30 cellular contexts compared by ENCODE assay signal in the genomic region with DNA sequence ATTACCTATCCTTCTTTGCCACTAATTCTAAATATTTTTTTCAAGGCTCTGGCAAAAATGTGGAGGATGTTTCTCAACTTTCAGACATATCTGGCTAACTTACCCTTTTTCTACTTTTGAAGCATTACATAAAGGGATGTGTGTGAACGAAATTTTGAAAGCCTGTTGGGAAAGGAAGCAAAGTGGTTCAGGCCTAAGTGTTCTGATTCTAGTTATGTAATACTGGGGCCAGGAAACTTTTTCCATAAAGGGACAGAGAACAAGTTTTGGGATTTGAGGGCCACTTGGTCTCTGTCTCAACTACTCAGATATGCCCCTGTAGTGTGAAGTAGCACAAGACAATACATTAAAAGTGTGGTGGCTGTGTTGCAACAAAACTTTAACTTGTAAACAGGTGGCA.
"Had no signal": no experiment of that assay in that cellular context is flagged by ENCODE, and none has a peak within 500 bp of the region (broad histone marks: within the 10 kb centered on the region; RNA-seq: fewer than 3 reads in every experiment).

No MANE protein-coding gene starts in this region.

- H3K27ac ChIP-seq: brain microvascular endothelial cell, epithelial cell of prostate, esophagus squamous epithelium, WERI-Rb-1 had no signal

- ATAC-seq: activated CD4-positive, CD25-positive, alpha-beta regulatory T cell treated with anti-CD3 and anti-CD28 coated beads, Interleukin-2, amount 50 U/mL, for 24 hours; activated CD8-positive, alpha-beta T cell treated with anti-CD3 and anti-CD28 coated beads for 36 hours; activated T-cell treated with anti-CD3 and anti-CD28 coated beads, Interleukin-2, amount 50 U/mL, for 4 hours; activated T-helper 17 cell treated with anti-CD3 and anti-CD28 coated beads, Interleukin-2, amount 50 U/mL, for 72 hours; effector memory CD8-positive, alpha-beta T cell; T-helper 17 cell had no signal

- H3K4me3 Mint-ChIP-seq: activated B cell treated with CpG ODN at 0.5 μM for 24 hours; activated CD8-positive, alpha-beta T cell treated with anti-CD3 and anti-CD28 coated beads for 36 hours; activated naive CD8-positive, alpha-beta T cell; activated T-cell treated with anti-CD3 and anti-CD28 coated beads, Interleukin-2, amount 50 U/mL, for 4 hours; activated T-helper 17 cell treated with anti-CD3 and anti-CD28 coated beads, Interleukin-2, amount 50 U/mL, for 72 hours; effector memory CD8-positive, alpha-beta T cell; T-helper 17 cell; T-helper 2 cell treated with Interferon-gamma antibody and Interleukin-4, amounts not matched to agents 5 μg/mL and 100 μg/mL, for 36 hours had no signal

- H3K9me3 ChIP-seq: esophagus squamous epithelium had no signal

- H3K36me3 Mint-ChIP-seq: activated naive CD8-positive, alpha-beta T cell had no signal

- H3K27me3 ChIP-seq: brain microvascular endothelial cell, esophagus squamous epithelium had no signal

- H3K4me1 ChIP-seq: esophagus squamous epithelium had no signal

- H3K27ac Mint-ChIP-seq: activated B cell treated with CpG ODN at 0.5 μM for 24 hours; activated CD8-positive, alpha-beta T cell treated with anti-CD3 and anti-CD28 coated beads for 36 hours; activated naive CD8-positive, alpha-beta T cell; activated T-helper 17 cell treated with anti-CD3 and anti-CD28 coated beads, Interleukin-2, amount 50 U/mL, for 72 hours; effector memory CD8-positive, alpha-beta T cell; T-helper 17 cell; T-helper 2 cell treated with Interferon-gamma antibody and Interleukin-4, amounts not matched to agents 5 μg/mL and 100 μg/mL, for 36 hours had no signal

- H3K4me1 Mint-ChIP-seq: activated B cell treated with CpG ODN at 0.5 μM for 24 hours; activated T-helper 17 cell treated with anti-CD3 and anti-CD28 coated beads, Interleukin-2, amount 50 U/mL, for 72 hours; T-helper 17 cell had no signal

- DNase-seq: activated B cell treated with CpG ODN at 0.5 μM for 24 hours; activated CD4-positive, alpha-beta T cell treated with anti-CD3 and anti-CD28 coated beads for 48 hours; activated CD4-positive, alpha-beta T cell treated with anti-CD3 and anti-CD28 coated beads, Interleukin-2, amount 50 U/mL, for 1 hour; activated CD4-positive, alpha-beta T cell treated with anti-CD3 and anti-CD28 coated beads, Interleukin-2, amount 50 U/mL, for 48 hours; activated CD8-positive, alpha-beta memory T cell treated with anti-CD3 and anti-CD28 coated beads for 24 hours; activated CD8-positive, alpha-beta T cell treated with anti-CD3 and anti-CD28 coated beads for 36 hours; activated effector memory CD4-positive, alpha-beta T cell treated with Interleukin-2 at 50 U/mL for 16 hours; activated gamma-delta T cell treated with Interleukin-2 at 50 U/mL for 16 hours; activated naive CD4-positive, alpha-beta T cell treated with anti-CD3 and anti-CD28 coated beads, Interleukin-2, amount 50 U/mL, for 16 hours; activated naive CD4-positive, alpha-beta T cell treated with Interleukin-2 at 50 U/mL for 16 hours; activated T-cell treated with anti-CD3 and anti-CD28 coated beads, Interleukin-2, amount 50 U/mL, for 4 hours; amniotic stem cell; anterior cingulate cortex; brain microvascular endothelial cell; caudate nucleus; cortex of kidney; dermis blood vessel endothelial cell; effector CD4-positive, alpha-beta T cell; effector memory CD8-positive, alpha-beta T cell; esophagus squamous epithelium; foreskin melanocyte; T-helper 1 cell; T-helper 17 cell; T1000; WERI-Rb-1 had no signal

- H3K4me3 ChIP-seq: esophagus squamous epithelium had no signal

- H3K27me3 Mint-ChIP-seq: activated B cell treated with CpG ODN at 0.5 μM for 24 hours; activated CD8-positive, alpha-beta T cell treated with anti-CD3 and anti-CD28 coated beads for 36 hours; activated naive CD8-positive, alpha-beta T cell; activated T-helper 17 cell treated with anti-CD3 and anti-CD28 coated beads, Interleukin-2, amount 50 U/mL, for 72 hours; effector memory CD8-positive, alpha-beta T cell; T-helper 17 cell had no signal

- H3K36me3 ChIP-seq: brain microvascular endothelial cell, esophagus squamous epithelium, WERI-Rb-1 had no signal
